Comparison of ENCODE assay signal across 8 cellular contexts in the genomic region with DNA sequence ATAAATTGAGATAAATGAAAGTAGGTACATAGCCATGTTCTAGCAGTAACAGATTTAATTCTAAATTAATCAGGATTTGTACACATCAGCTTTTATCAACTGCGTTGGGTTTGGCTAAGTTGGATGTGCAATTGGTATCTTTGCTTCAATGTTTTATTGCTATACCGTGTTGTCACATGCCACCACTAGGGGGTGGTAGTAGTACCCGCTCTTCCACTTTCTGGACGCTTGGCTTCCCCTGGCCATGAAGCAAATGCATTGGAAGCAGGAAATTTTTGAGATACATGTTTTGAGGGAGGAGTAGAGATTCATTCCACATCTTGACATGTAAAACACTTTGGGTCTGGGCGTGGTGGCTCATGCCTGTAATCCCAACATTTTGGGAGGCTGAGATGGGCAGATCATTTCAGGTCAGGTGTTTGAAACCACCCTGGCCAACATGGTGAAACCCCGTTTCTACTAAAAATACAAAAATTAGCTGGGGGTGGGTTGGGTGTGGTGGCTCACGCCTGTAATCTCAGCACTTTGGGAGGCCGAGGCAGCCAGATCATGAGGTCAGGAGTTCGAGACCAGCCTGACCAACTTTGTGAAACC. TPM values are rescaled to one million over a fixed set of nuclear protein-coding genes. Genes with fewer than 3 reads are reported as not detected.
DNase-seq lines count a peak whose midpoint lies in the region; ATAC-seq and TF ChIP-seq lines count a peak whose summit lies in the region.

No MANE protein-coding gene starts in this region.

- H3K27me3 Mint-ChIP-seq in nephron (ENCODE audit: low read depth): peaks cover 3% of the 10 kb centered on the region

- TF ChIP-seq CTCF in C4-2B (conservative IDR thresholded peaks at IDR 0.05) (peak; percentile 82), fibroblast of lung (conservative IDR thresholded peaks at IDR 0.05 in 1 of 2, IDR thresholded peaks at IDR 0.05 in 1 of 2; ENCODE audit: low read depth in 1 of 2, low read length in 2 of 2) (peak; percentile 70 to 83), nephron (IDR thresholded peaks at IDR 0.05; ENCODE audit: unreplicated experiment in 3 of 3) (peak; percentile 73 to 83 (median 78))

- no peak overlapping the region for H3K9ac ChIP-seq in fibroblast of lung (ENCODE audit: insufficient read depth, low read length)

- ATAC-seq in GM21526 (IDR thresholded peaks at IDR 0.05; ENCODE audit: low FRiP score, unreplicated experiment): no peak
- no peak for ATAC-seq in HG02970 (IDR thresholded peaks at IDR 0.05; ENCODE audit: low FRiP score, unreplicated experiment)

- no peaks in the 10 kb centered on the region for H3K4me1 ChIP-seq in HAP-1
- no peaks in the 10 kb centered on the region for H3K4me1 ChIP-seq in fibroblast of lung (ENCODE audit: control insufficient read depth, extremely low read depth, insufficient read depth, low read length)

- H3K4me3 ChIP-seq in HAP-1 (no peak overlapping the region), fibroblast of lung (replicated peaks in 1 of 4; ENCODE audit: control extremely low read depth in 1 of 4, insufficient read depth in 1 of 4, low read depth in 3 of 4, low read length in 4 of 4) (no peak overlapping the region)

- no peaks in the 10 kb centered on the region for H3K9me3 ChIP-seq in HAP-1
- no peaks in the 10 kb centered on the region for H3K9me3 ChIP-seq in fibroblast of lung (ENCODE audit: control insufficient read depth, insufficient read depth, low read depth, low read length)

- no peaks in the 10 kb centered on the region for H3K9me3 Mint-ChIP-seq in nephron

- H3K4me1 Mint-ChIP-seq in nephron: peaks cover 4% of the 10 kb centered on the region

- no peak overlapping the region for H3K4me3 Mint-ChIP-seq in nephron

- no peaks in the 10 kb centered on the region for H3K36me3 ChIP-seq in HAP-1 (replicated peaks)
- H3K36me3 ChIP-seq in fibroblast of lung (ENCODE audit: control insufficient read depth, insufficient read depth, low read length): no peaks in the 10 kb centered on the region

- H3K27me3 ChIP-seq in HAP-1 (ENCODE audit: low read depth): no peaks in the 10 kb centered on the region
- H3K27me3 ChIP-seq in fibroblast of lung (ENCODE audit: control insufficient read depth, insufficient read depth, low read length): no peaks in the 10 kb centered on the region

- in situ Hi-C loops in HAP-1 (cut with MboI; ENCODE audit: low sequenced_read_pairs): no loop called here

- H2AFZ ChIP-seq in fibroblast of lung (ENCODE audit: low read length): no peak overlapping the region

- no peak overlapping the region for H3K4me2 ChIP-seq in fibroblast of lung (ENCODE audit: extremely low read depth, insufficient read depth, low read length)

- no peaks in the 10 kb centered on the region for H3K79me2 ChIP-seq in fibroblast of lung (ENCODE audit: control insufficient read depth, insufficient read depth, low read length)

- no peaks in the 10 kb centered on the region for H4K20me1 ChIP-seq in fibroblast of lung (ENCODE audit: control insufficient read depth, extremely low read depth, insufficient read depth, low read length)

- H3K27ac Mint-ChIP-seq in nephron: no peak overlapping the region

- DNase-seq in HAP-1 (ENCODE audit: low spot score in 2 of 2) (peak; percentile 73 to 78), NCI-H82 (lab: John Stamatoyannopoulos, UW) (peak; percentile 80), fibroblast of lung (ENCODE audit: low read depth in 2 of 2) (peak; percentile 45 to 67)
- peak; percentile 32 for DNase-seq in activated CD8-positive, alpha-beta memory T cell treated with anti-CD3 and anti-CD28 coated beads, Interleukin-2, amount 50 U/mL, for 4 hours

- H3K27ac ChIP-seq in C4-2B (peak overlapping the region; percentile 98), fibroblast of lung (ENCODE audit: insufficient read depth, low read length) (no peak overlapping the region)

- no peaks in the 10 kb centered on the region for H3K36me3 Mint-ChIP-seq in nephron (ENCODE audit: low read depth)

RNA-seq across cellular contexts. Expression of gene EMP2, which starts 58.6 kb away (rescaled TPM):
- total RNA-seq in fibroblast of lung: 17.2 and 22.5 TPM in 2 replicates
- polyA plus RNA-seq in fibroblast of lung: 36.2 and 36.8 TPM in 2 replicates
- polyA plus RNA-seq in fibroblast of lung (2012): 32.9 and 33.0 TPM in 2 replicates
- 65.5 and 70.6 TPM in 2 replicates for polyA minus RNA-seq in fibroblast of lung (ENCODE audit: low replicate concordance)
